1 cellular context compared by ENCODE assay signal in genomic region chr12:9363145-9363544, GRCh38.
TF ChIP-seq lines count a peak whose summit lies in the region.

No MANE protein-coding gene starts in this region.

TF ChIP-seq in K562, 482 proteins besides CTCF, POLR2A, EP300 and RAD21:
- TF ChIP-seq ZNF311 (CRISPR knock-in tag; IDR thresholded peaks at IDR 0.05) (no peak), MED1 (CRISPR knock-in tag; IDR thresholded peaks at IDR 0.05; ENCODE audit: borderline replicate concordance) (no peak), ZNF175 (CRISPR knock-in tag; IDR thresholded peaks at IDR 0.05; ENCODE audit: low read depth) (0 out of 2 replicates have a peak, but pooled peaks have one; percentile 56), FOSL1 (tag; conservative IDR thresholded peaks at IDR 0.05) (peak; percentile 46; the same call in 1 of the 2 replicates), JUND (IDR thresholded peaks at IDR 0.05; ENCODE audit: borderline replicate concordance, low read depth, low read length) (peak; percentile 32; the same call in 1 of the 2 replicates), JUND (tag; IDR thresholded peaks at IDR 0.05; ENCODE audit: borderline replicate concordance, low read depth, low read length) (no peak)
